ENCODE assay signal across 21 cellular contexts in the genomic region with DNA sequence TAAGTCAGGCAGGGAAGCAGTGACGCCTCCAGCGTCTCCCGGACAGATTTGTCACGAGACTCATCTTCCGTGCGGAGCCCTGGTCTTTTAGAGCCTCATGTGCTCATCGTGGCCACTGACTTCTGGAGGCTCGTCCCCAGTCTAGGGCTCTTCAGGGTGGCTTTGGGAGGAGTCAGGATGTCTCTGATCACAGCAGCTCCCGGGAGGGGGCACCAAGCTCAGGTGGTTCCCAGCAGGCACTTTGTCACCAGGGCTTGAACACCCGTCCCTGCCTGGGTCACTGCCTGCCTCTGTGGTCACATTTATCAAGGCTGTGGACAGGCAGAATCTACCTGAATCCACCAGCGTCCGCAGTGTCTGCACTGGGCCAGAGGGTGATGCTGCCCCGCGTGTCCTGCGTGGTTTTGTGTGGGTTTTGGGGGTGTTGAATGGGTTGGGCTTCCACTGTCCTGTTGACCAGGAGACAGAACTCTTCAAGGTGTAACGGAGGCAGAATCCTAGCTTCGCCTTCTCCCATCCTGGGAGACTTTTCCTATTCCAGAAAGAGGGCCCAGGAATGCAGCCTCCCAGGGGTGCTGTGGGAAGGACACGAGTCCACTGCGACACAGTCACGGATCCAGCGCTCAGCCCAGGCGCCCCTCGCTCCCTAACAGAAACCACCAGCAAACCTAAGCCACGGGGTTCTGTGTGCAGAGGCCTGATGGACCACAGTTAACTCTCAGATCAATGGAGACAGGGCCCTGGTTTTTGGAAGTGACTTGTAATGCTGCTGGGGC.
A peak's percentile ranks its signal among the peaks of the same experiment; 100 is the strongest.
DNase-seq lines count a peak whose midpoint lies in the region; ATAC-seq, FAIRE-seq and TF ChIP-seq lines count a peak whose summit lies in the region.
"Had no signal": no experiment of that assay in that cellular context is flagged by ENCODE, and none has a peak within 500 bp of the region (broad histone marks: within the 10 kb centered on the region; RNA-seq: fewer than 3 reads in every experiment).

No MANE protein-coding gene starts in this region.

- no peak overlapping the region for H3K9ac ChIP-seq in kidney (ENCODE audit: low read length in 2 of 2)

- H3K4me1 Mint-ChIP-seq in progenitor cell of endocrine pancreas (ENCODE audit: low read depth), result no peaks in the 10 kb centered on the region
- H3K4me1 Mint-ChIP-seq: activated naive CD4-positive, alpha-beta T cell treated with anti-CD3 and anti-CD28 coated beads, Interleukin-2, amount 50 U/mL, for 24 hours had no signal

- peaks cover 5% of the 10 kb centered on the region for H3K27me3 Mint-ChIP-seq in progenitor cell of endocrine pancreas

- H3K4me3 ChIP-seq in BE2C (ENCODE audit: low read depth, low read length) (no peak overlapping the region), Peyer's patch (no peak overlapping the region), kidney (ENCODE audit: low read length in 2 of 2) (no peak overlapping the region)
- H3K4me3 ChIP-seq: ascending aorta, HAP-1, mucosa of descending colon, uterus had no signal

- intact Hi-C loops in kidney (cut with DNase I), result no loop called here

- no peaks in the 10 kb centered on the region for H3K27me3 ChIP-seq in BE2C
- no peaks in the 10 kb centered on the region for H3K27me3 ChIP-seq in Peyer's patch
- H3K27me3 ChIP-seq: ascending aorta, uterus had no signal

- H3K27ac ChIP-seq in Peyer's patch (no peak overlapping the region), kidney (ENCODE audit: low read depth in 2 of 2, low read length in 2 of 2) (no peak overlapping the region)
- H3K27ac ChIP-seq: ascending aorta, uterus had no signal

- DNase-seq in BE2C (peak; percentile 3), Peyer's patch (peak in 2 of 3 donors; percentile 6 to 41), kidney (peak; percentile 52), progenitor cell of endocrine pancreas (ENCODE audit: low spot score, unreplicated experiment) (peak; percentile 4), DMS153 (lab: John Stamatoyannopoulos, UW) (no peak), SHP77 (lab: John Stamatoyannopoulos, UW) (no peak)
- no peak for DNase-seq in activated CD4-positive, alpha-beta T cell treated with anti-CD3 and anti-CD28 coated beads for 1 hour
- DNase-seq: activated T-cell treated with anti-CD3 and anti-CD28 coated beads, Interleukin-2, amount 50 U/mL, for 24 hours; central memory CD4-positive, alpha-beta T cell; DMS 273 treated with DMSO at 0.1 percent for 48 hours; NCI-H1417 treated with DMSO at 0.1 percent for 48 hours; NCI-H510A treated with DMSO at 0.1 percent for 48 hours; stimulated activated CD4-positive, alpha-beta T cell treated with anti-CD3 and anti-CD28 coated beads, Interleukin-12 subunit alpha, Interleukin-12 subunit beta, amount 100 ng/mL, for 4 hours had no signal

- no peak for FAIRE-seq in kidney (lab: Jason Lieb, UNC)

- no peaks in the 10 kb centered on the region for H3K36me3 Mint-ChIP-seq in progenitor cell of endocrine pancreas (ENCODE audit: insufficient read depth)
- H3K36me3 Mint-ChIP-seq: activated CD4-positive, alpha-beta memory T cell treated with anti-CD3 and anti-CD28 coated beads for 36 hours; activated naive CD4-positive, alpha-beta T cell treated with anti-CD3 and anti-CD28 coated beads, Interleukin-2, amount 50 U/mL, for 24 hours had no signal

- H3K9me3 Mint-ChIP-seq in progenitor cell of endocrine pancreas (ENCODE audit: low read depth), result no peaks in the 10 kb centered on the region
- H3K9me3 Mint-ChIP-seq: activated CD4-positive, alpha-beta memory T cell treated with anti-CD3 and anti-CD28 coated beads for 36 hours; activated naive CD4-positive, alpha-beta T cell treated with anti-CD3 and anti-CD28 coated beads, Interleukin-2, amount 50 U/mL, for 24 hours; activated T-cell treated with anti-CD3 and anti-CD28 coated beads, Interleukin-2, amount 50 U/mL, for 24 hours; T-helper 2 cell treated with Interferon-gamma antibody and Interleukin-4, amounts not matched to agents 5 μg/mL and 100 μg/mL, for 36 hours had no signal

- no peaks in the 10 kb centered on the region for H3K9me3 ChIP-seq in BE2C
- no peaks in the 10 kb centered on the region for H3K9me3 ChIP-seq in Peyer's patch
- H3K9me3 ChIP-seq in kidney (ENCODE audit: control insufficient read depth in 1 of 2, low read length in 2 of 2), result no peaks in the 10 kb centered on the region
- H3K9me3 ChIP-seq: ascending aorta, HAP-1, mucosa of descending colon, uterus had no signal

- H3K4me1 ChIP-seq in BE2C (no peaks in the 10 kb centered on the region), Peyer's patch (no peaks in the 10 kb centered on the region), kidney (ENCODE audit: control insufficient read depth in 1 of 2, insufficient read depth in 1 of 2, low read depth in 1 of 2, low read length in 2 of 2) (no peaks in the 10 kb centered on the region)
- H3K4me1 ChIP-seq: ascending aorta, HAP-1, uterus had no signal

- H3K4me3 Mint-ChIP-seq in progenitor cell of endocrine pancreas (ENCODE audit: low read depth), result no peak overlapping the region
- H3K4me3 Mint-ChIP-seq: activated CD4-positive, alpha-beta memory T cell treated with anti-CD3 and anti-CD28 coated beads for 36 hours; activated naive CD4-positive, alpha-beta T cell treated with anti-CD3 and anti-CD28 coated beads, Interleukin-2, amount 50 U/mL, for 24 hours; activated T-cell treated with anti-CD3 and anti-CD28 coated beads, Interleukin-2, amount 50 U/mL, for 24 hours; T-helper 2 cell treated with Interferon-gamma antibody and Interleukin-4, amounts not matched to agents 5 μg/mL and 100 μg/mL, for 36 hours had no signal

- H3K36me3 ChIP-seq in BE2C (no peaks in the 10 kb centered on the region), Peyer's patch (no peaks in the 10 kb centered on the region), kidney (ENCODE audit: control insufficient read depth in 1 of 2, insufficient read depth in 2 of 2, low read length in 2 of 2) (no peaks in the 10 kb centered on the region)
- H3K36me3 ChIP-seq: ascending aorta, HAP-1, uterus had no signal

- no peak for ATAC-seq in HG02763 (IDR thresholded peaks at IDR 0.05; ENCODE audit: unreplicated experiment)
- ATAC-seq: mucosa of descending colon had no signal

- H3K27ac Mint-ChIP-seq in progenitor cell of endocrine pancreas, result no peak overlapping the region
- H3K27ac Mint-ChIP-seq: activated CD4-positive, alpha-beta memory T cell treated with anti-CD3 and anti-CD28 coated beads for 36 hours; activated naive CD4-positive, alpha-beta T cell treated with anti-CD3 and anti-CD28 coated beads, Interleukin-2, amount 50 U/mL, for 24 hours; activated T-cell treated with anti-CD3 and anti-CD28 coated beads, Interleukin-2, amount 50 U/mL, for 24 hours; T-helper 2 cell treated with Interferon-gamma antibody and Interleukin-4, amounts not matched to agents 5 μg/mL and 100 μg/mL, for 36 hours had no signal

- no peak for TF ChIP-seq CTCF in BE2C (IDR thresholded peaks at IDR 0.05; ENCODE audit: low read depth, low read length)
- no peak for TF ChIP-seq CTCF in Peyer's patch (IDR thresholded peaks at IDR 0.05)
- TF ChIP-seq CTCF in kidney (IDR thresholded peaks at IDR 0.05; ENCODE audit: borderline replicate concordance, extremely low read depth, insufficient read depth), result no peak
- TF ChIP-seq CTCF in progenitor cell of endocrine pancreas (IDR thresholded peaks at IDR 0.05; ENCODE audit: unreplicated experiment), result no peak

- no peak for TF ChIP-seq POLR2A in Peyer's patch (IDR thresholded peaks at IDR 0.05)

Comparison
In these comparisons a context has a peak if more than half of its experiments do, and no peak if none do; other contexts are left out.
1. DNase-seq: peak in BE2C (single experiment), Peyer's patch (2 of 3), kidney (single experiment) and progenitor cell of endocrine pancreas (single experiment); none in activated CD4-positive, alpha-beta T cell treated with anti-CD3 and anti-CD28 coated beads for 1 hour (single experiment), DMS153 (single experiment) and SHP77 (0 of 2).